In genomic region chr10:78956391-78956790, GRCh38 we compare ENCODE assay signal across 1 cellular context.
TF ChIP-seq lines count a peak whose summit lies in the region.

No MANE protein-coding gene starts in this region.

TF ChIP-seq in IMR-90, 13 proteins besides CTCF, POLR2A, EP300 and RAD21 (continued from another document):
- no peak for TF ChIP-seq NFE2L2 (IDR thresholded peaks at IDR 0.05; ENCODE audit: low read depth, low read length)
- TF ChIP-seq RFX5 (IDR thresholded peaks at IDR 0.05; ENCODE audit: low read depth, low read length), result no peak
